ENCODE assay signal across 17 cellular contexts in genomic region chr13:30848332-30849027, GRCh38. TPM values are rescaled to one million over a fixed set of nuclear protein-coding genes. Genes with fewer than 3 reads are reported as not detected.
DNase-seq lines count a peak whose midpoint lies in the region; ATAC-seq and TF ChIP-seq lines count a peak whose summit lies in the region.
"Had no signal": no experiment of that assay in that cellular context is flagged by ENCODE, and none has a peak within 500 bp of the region (broad histone marks: within the 10 kb centered on the region; RNA-seq: fewer than 3 reads in every experiment).

No MANE protein-coding gene starts in this region.

- DNase-seq in left ventricle myocardium inferior = no peak
- DNase-seq in heart left ventricle = no peak
- DNase-seq in SJSA1 (ENCODE audit: low read depth in 1 of 2, low spot score in 2 of 2) = no peak
- no peak for DNase-seq in fibroblast of pulmonary artery (ENCODE audit: low read depth)
- no peak for DNase-seq in transverse colon
- no peak for DNase-seq in sigmoid colon
- no peak for DNase-seq in nephron progenitor cell
- DNase-seq in effector memory CD8-positive, alpha-beta T cell = no peak
- DNase-seq: activated CD8-positive, alpha-beta memory T cell treated with anti-CD3 and anti-CD28 coated beads, Interleukin-2, amount 10 ng/mL, durations not matched to agents 7 days and 5 days; activated naive CD4-positive, alpha-beta T cell; erythroblast; NCI-H1694; SHP77; stimulated activated naive CD8-positive, alpha-beta T cell treated with anti-CD3 and anti-CD28 coated beads, Interleukin-15, amount 100 ng/mL, for 72 hours had no signal

- peaks cover 5% of the 10 kb centered on the region for H3K27me3 ChIP-seq in left ventricle myocardium inferior (ENCODE audit: low read depth)
- no peaks in the 10 kb centered on the region for H3K27me3 ChIP-seq in heart left ventricle
- H3K27me3 ChIP-seq in SJSA1 (replicated peaks) = no peaks in the 10 kb centered on the region
- no peaks in the 10 kb centered on the region for H3K27me3 ChIP-seq in transverse colon
- H3K27me3 ChIP-seq in sigmoid colon = no peaks in the 10 kb centered on the region

- no peaks in the 10 kb centered on the region for H3K36me3 ChIP-seq in left ventricle myocardium inferior
- H3K36me3 ChIP-seq in heart left ventricle = no peaks in the 10 kb centered on the region
- no peaks in the 10 kb centered on the region for H3K36me3 ChIP-seq in SJSA1
- no peaks in the 10 kb centered on the region for H3K36me3 ChIP-seq in transverse colon
- no peaks in the 10 kb centered on the region for H3K36me3 ChIP-seq in sigmoid colon

- TF ChIP-seq POLR2A in heart left ventricle (IDR thresholded peaks at IDR 0.05) (no peak), transverse colon (IDR thresholded peaks at IDR 0.05) (no peak), sigmoid colon (IDR thresholded peaks at IDR 0.05) (no peak)

- 81 to 86% (median 82%) methylated on average over 5 of the region's 5 CpGs for WGBS in heart left ventricle, 4 donors
- 71 to 95% methylated on average over 3 to 5 of the region's 5 CpGs for WGBS in transverse colon (ENCODE audit: low coverage in 1 of 2), 2 donors
- 79 to 81% methylated on average over 5 of the region's 5 CpGs for WGBS in sigmoid colon, 2 donors

- peaks cover 5% of the 10 kb centered on the region for H3K9me3 Mint-ChIP-seq in nephron progenitor cell
- no peaks in the 10 kb centered on the region for H3K9me3 Mint-ChIP-seq in effector memory CD8-positive, alpha-beta T cell
- H3K9me3 Mint-ChIP-seq: dendritic cell treated with granulocyte-macrophage colony-stimulating factor and Interleukin-4, amounts not matched to agents 40 ng/mL and 50 ng/mL, for 4 days; nephron; stimulated activated naive CD8-positive, alpha-beta T cell treated with anti-CD3 and anti-CD28 coated beads, Interleukin-15, amount 100 ng/mL, for 72 hours had no signal

- H3K4me1 ChIP-seq in left ventricle myocardium inferior (no peaks in the 10 kb centered on the region), heart left ventricle (peaks cover 0 to 9% (median 0%) of the 10 kb centered on the region in 12 donors), SJSA1 (replicated peaks) (peaks cover 35% of the 10 kb centered on the region), transverse colon (no peaks in the 10 kb centered on the region), sigmoid colon (peaks cover 0 to 8% (median 0%) of the 10 kb centered on the region in 4 donors)

- TF ChIP-seq CTCF in left ventricle myocardium inferior (IDR thresholded peaks at IDR 0.05; ENCODE audit: borderline replicate concordance) (no peak), heart left ventricle (IDR thresholded peaks at IDR 0.05) (no peak), fibroblast of pulmonary artery (IDR thresholded peaks at IDR 0.05; ENCODE audit: low read length, missing control alignments) (no peak), transverse colon (IDR thresholded peaks at IDR 0.05) (no peak), sigmoid colon (IDR thresholded peaks at IDR 0.05) (no peak), nephron progenitor cell (IDR thresholded peaks at IDR 0.05) (no peak)

- H3K9me3 ChIP-seq in left ventricle myocardium inferior (replicated peaks) (peaks cover 20% of the 10 kb centered on the region), heart left ventricle (peaks cover 0 to 4% (median 0%) of the 10 kb centered on the region in 12 donors), SJSA1 (replicated peaks) (no peaks in the 10 kb centered on the region), transverse colon (no peaks in the 10 kb centered on the region), sigmoid colon (no peaks in the 10 kb centered on the region)

- peaks cover 3% of the 10 kb centered on the region for H3K27me3 Mint-ChIP-seq in nephron progenitor cell (ENCODE audit: low read depth, poor library complexity)
- H3K27me3 Mint-ChIP-seq in effector memory CD8-positive, alpha-beta T cell = peaks cover 7 to 13% of the 10 kb centered on the region in 2 donors

- in situ Hi-C loops in transverse colon (cut with MboI; ENCODE audit: low pct_ligation_motif_present in 1 of 4, low pct_unique_long_range_greater_than_20kb in 1 of 4, low sequenced_read_pairs in 3 of 4) = loop anchor here in 1 of 4 donors (25.0 kb wide), 1 partner anchor 189 kb away; no protein-coding TSS in a partner anchor

- H3K27ac Mint-ChIP-seq in nephron progenitor cell = no peak overlapping the region
- no peak overlapping the region for H3K27ac Mint-ChIP-seq in effector memory CD8-positive, alpha-beta T cell
- H3K27ac Mint-ChIP-seq: activated CD8-positive, alpha-beta memory T cell treated with anti-CD3 and anti-CD28 coated beads, Interleukin-2, amount 10 ng/mL, durations not matched to agents 7 days and 5 days; dendritic cell treated with granulocyte-macrophage colony-stimulating factor and Interleukin-4, amounts not matched to agents 40 ng/mL and 50 ng/mL, for 4 days; stimulated activated naive CD8-positive, alpha-beta T cell treated with anti-CD3 and anti-CD28 coated beads, Interleukin-15, amount 100 ng/mL, for 72 hours had no signal

- no peak overlapping the region for H3K4me3 Mint-ChIP-seq in nephron progenitor cell
- H3K4me3 Mint-ChIP-seq in effector memory CD8-positive, alpha-beta T cell = peak overlapping the region in 1 of 2 donors; percentile 35
- H3K4me3 Mint-ChIP-seq: activated CD8-positive, alpha-beta memory T cell treated with anti-CD3 and anti-CD28 coated beads, Interleukin-2, amount 10 ng/mL, durations not matched to agents 7 days and 5 days; brain; dendritic cell treated with granulocyte-macrophage colony-stimulating factor and Interleukin-4, amounts not matched to agents 40 ng/mL and 50 ng/mL, for 4 days; nephron; stimulated activated naive CD8-positive, alpha-beta T cell treated with anti-CD3 and anti-CD28 coated beads, Interleukin-15, amount 100 ng/mL, for 72 hours had no signal

- peak overlapping the region; percentile 48 for H3K27ac ChIP-seq in left ventricle myocardium inferior (replicated peaks)
- no peak overlapping the region for H3K27ac ChIP-seq in heart left ventricle
- H3K27ac ChIP-seq in SJSA1 = peak overlapping the region; percentile 67; the same call in 1 of the 2 replicates
- H3K27ac ChIP-seq in transverse colon = peak overlapping the region in 3 of 4 donors; percentile 38 to 46 (median 40)
- peak overlapping the region in 1 of 4 donors; percentile 55 for H3K27ac ChIP-seq in sigmoid colon

- no peaks in the 10 kb centered on the region for H3K36me3 Mint-ChIP-seq in nephron progenitor cell (ENCODE audit: low read depth)
- peaks cover 3% of the 10 kb centered on the region for H3K36me3 Mint-ChIP-seq in effector memory CD8-positive, alpha-beta T cell (ENCODE audit: insufficient read depth)
- H3K36me3 Mint-ChIP-seq: brain had no signal

- H3K4me3 ChIP-seq in left ventricle myocardium inferior (no peak overlapping the region), heart left ventricle (no peak overlapping the region), SJSA1 (no peak overlapping the region), fibroblast of pulmonary artery (replicated peaks; ENCODE audit: low read depth, low read length) (peak overlapping the region; percentile 6), transverse colon (no peak overlapping the region), sigmoid colon (no peak overlapping the region)

- H3K4me1 Mint-ChIP-seq in nephron progenitor cell = peaks cover 10% of the 10 kb centered on the region
- H3K4me1 Mint-ChIP-seq in effector memory CD8-positive, alpha-beta T cell (ENCODE audit: low read depth in 2 of 2) = peaks cover 12 to 16% of the 10 kb centered on the region in 2 donors
- H3K4me1 Mint-ChIP-seq: nephron had no signal

- ATAC-seq in heart left ventricle = no peak
- no peak for ATAC-seq in effector memory CD8-positive, alpha-beta T cell (replicated peaks)
- ATAC-seq: activated CD8-positive, alpha-beta memory T cell treated with anti-CD3 and anti-CD28 coated beads, Interleukin-2, amount 10 ng/mL, durations not matched to agents 7 days and 5 days had no signal

- TF ChIP-seq EP300 in transverse colon (IDR thresholded peaks at IDR 0.05; ENCODE audit: low read depth) = no peak
- TF ChIP-seq EP300 in sigmoid colon (IDR thresholded peaks at IDR 0.05) = no peak

- intact Hi-C loops in left ventricle myocardium inferior (cut with micrococcal nuclease) = no loop called here
- intact Hi-C loops in heart left ventricle (cut with DNase I) = no loop called here
- intact Hi-C loops in transverse colon (cut with DNase I; ENCODE audit: low total_unique reads) = no loop called here
- intact Hi-C loops in sigmoid colon (cut with DNase I) = no loop called here

RNA-seq across cellular contexts. Expression of gene MEDAG, which starts 57.6 kb away (rescaled TPM):
- total RNA-seq in left ventricle myocardium inferior (5.9 TPM), heart left ventricle (10 to 100 TPM in 3 of 9 donors, 1 to 10 TPM in 6; 4.2 to 41.9 (median 8.0) TPM), transverse colon (10 to 100 TPM in 2 of 4 donors, 1 to 10 TPM in 2; 5.4 to 30.8 (median 10.0) TPM), sigmoid colon (10 to 100 TPM; 14.3 to 42.1 (median 20.1) TPM)
- polyA plus RNA-seq in heart left ventricle (10 to 100 TPM in 1 of 2 donors, 1 to 10 TPM in 1; 3.8 to 11.1 TPM), sigmoid colon (10 to 100 TPM in 1 of 3 donors, 1 to 10 TPM in 2; 1.4 to 18.0 (median 5.0) TPM)
- total RNA-seq in SJSA1 (2014; rRNA removed; shearing (Covaris generic)) = not detected in 2 replicates

Comparison
In these comparisons a context has a peak if more than half of its experiments do, and no peak if none do; other contexts are left out.
1. H3K27ac ChIP-seq: peak in left ventricle myocardium inferior (single experiment), SJSA1 (single experiment) and transverse colon (3 of 4); none in heart left ventricle (0 of 12).